ENCODE assay signal across 8 cellular contexts in genomic region chr1:20493839-20494608, GRCh38.
A peak's percentile ranks its signal among the peaks of the same experiment; 100 is the strongest.
DNase-seq lines count a peak whose midpoint lies in the region; ATAC-seq and TF ChIP-seq lines count a peak whose summit lies in the region.

No MANE protein-coding gene starts in this region.

- ATAC-seq in HG03354 (IDR thresholded peaks at IDR 0.05; ENCODE audit: poor library complexity, severe bottlenecking, unreplicated experiment), result no peak

- peaks cover 2 to 16% (median 11%) of the 10 kb centered on the region in 11 experiments; a peak in 20 of 22 replicates for H3K27me3 ChIP-seq in BLaER1 treated with 17β-estradiol and CSF1 and Interleukin-3, amounts not matched to agents 10 nM and 100 nM

- H3K4me2 ChIP-seq in BLaER1 treated with 17β-estradiol and CSF1 and Interleukin-3, amounts not matched to agents 10 nM and 100 nM, result peak overlapping the region; percentile 71 to 83 (median 79)

- H3K36me3 ChIP-seq in BLaER1 treated with 17β-estradiol and CSF1 and Interleukin-3, amounts not matched to agents 10 nM and 100 nM, result peaks cover 7 to 21% (median 13%) of the 10 kb centered on the region in 11 experiments

- H3K4me1 ChIP-seq in BLaER1 treated with 17β-estradiol and CSF1 and Interleukin-3, amounts not matched to agents 10 nM and 100 nM, result peaks cover 19 to 49% (median 22%) of the 10 kb centered on the region in 10 experiments

- no peaks in the 10 kb centered on the region for H3K9me3 ChIP-seq in BLaER1 treated with 17β-estradiol and CSF1 and Interleukin-3, amounts not matched to agents 10 nM and 100 nM (replicated peaks in 1 of 11)

- TF ChIP-seq CTCF in coronary artery (IDR thresholded peaks at IDR 0.05), result peak; percentile 80

- H3K4me3 ChIP-seq in BLaER1 treated with 17β-estradiol and CSF1 and Interleukin-3, amounts not matched to agents 10 nM and 100 nM, result peak overlapping the region in 3 of 10 experiments; percentile 0 to 33 (median 32); a peak in 4 of 20 replicates
- H3K4me3 ChIP-seq in coronary artery, result no peak overlapping the region

- peak overlapping the region in 10 of 11 experiments; percentile 24 to 75 (median 56); a peak in 19 of 22 replicates for H3K27ac ChIP-seq in BLaER1 treated with 17β-estradiol and CSF1 and Interleukin-3, amounts not matched to agents 10 nM and 100 nM
- peak overlapping the region in 1 of 2 donors; percentile 5 for H3K27ac ChIP-seq in coronary artery

- POLR2A ChIA-PET in HEK293T (lab: Yijun Ruan, JAX), result no interaction called here

- DNase-seq in HEK293T (ENCODE audit: extremely low spot score) (peak; percentile 82), NCI-H510A treated with DMSO at 0.1 percent for 48 hours (lab: John Stamatoyannopoulos, UW) (peak; percentile 97), coronary artery (ENCODE audit: low spot score) (peak; percentile 86), left kidney (ENCODE audit: low read depth, low spot score) (peak; percentile 96)
- peak; percentile 62 to 84 for DNase-seq in activated CD4-positive, alpha-beta T cell treated with anti-CD3 and anti-CD28 coated beads for 4 hours
- DNase-seq in stimulated activated CD4-positive, alpha-beta T cell treated with anti-CD3 and anti-CD28 coated beads, Interleukin-4, amount 100 ng/mL, for 1 hour, result peak; percentile 81

- H3K9ac ChIP-seq in BLaER1 treated with 17β-estradiol and CSF1 and Interleukin-3, amounts not matched to agents 10 nM and 100 nM, result peak overlapping the region in 10 of 11 experiments; percentile 15 to 65 (median 38); a peak in 17 of 22 replicates

- peaks cover 5 to 28% (median 14%) of the 10 kb centered on the region in 11 experiments; a peak in 15 of 22 replicates for H4K20me1 ChIP-seq in BLaER1 treated with 17β-estradiol and CSF1 and Interleukin-3, amounts not matched to agents 10 nM and 100 nM

- CTCF ChIA-PET in HEK293T (lab: Yijun Ruan, JAX), result interaction anchor here (0.5 to 2.0 kb wide), 9 partner anchors 17 to 609 kb away, joined by 3 to 9 read pairs (median 3); no protein-coding TSS in a partner anchor

TF ChIP-seq in HEK293T, 16 proteins besides CTCF, POLR2A, EP300 and RAD21:
- TF ChIP-seq ARNT (IDR thresholded peaks at IDR 0.05), result no peak
TF ChIP-seq in HEK293T: peak in this region for 0.
